2 cellular contexts compared by ENCODE assay signal in the genomic region with DNA sequence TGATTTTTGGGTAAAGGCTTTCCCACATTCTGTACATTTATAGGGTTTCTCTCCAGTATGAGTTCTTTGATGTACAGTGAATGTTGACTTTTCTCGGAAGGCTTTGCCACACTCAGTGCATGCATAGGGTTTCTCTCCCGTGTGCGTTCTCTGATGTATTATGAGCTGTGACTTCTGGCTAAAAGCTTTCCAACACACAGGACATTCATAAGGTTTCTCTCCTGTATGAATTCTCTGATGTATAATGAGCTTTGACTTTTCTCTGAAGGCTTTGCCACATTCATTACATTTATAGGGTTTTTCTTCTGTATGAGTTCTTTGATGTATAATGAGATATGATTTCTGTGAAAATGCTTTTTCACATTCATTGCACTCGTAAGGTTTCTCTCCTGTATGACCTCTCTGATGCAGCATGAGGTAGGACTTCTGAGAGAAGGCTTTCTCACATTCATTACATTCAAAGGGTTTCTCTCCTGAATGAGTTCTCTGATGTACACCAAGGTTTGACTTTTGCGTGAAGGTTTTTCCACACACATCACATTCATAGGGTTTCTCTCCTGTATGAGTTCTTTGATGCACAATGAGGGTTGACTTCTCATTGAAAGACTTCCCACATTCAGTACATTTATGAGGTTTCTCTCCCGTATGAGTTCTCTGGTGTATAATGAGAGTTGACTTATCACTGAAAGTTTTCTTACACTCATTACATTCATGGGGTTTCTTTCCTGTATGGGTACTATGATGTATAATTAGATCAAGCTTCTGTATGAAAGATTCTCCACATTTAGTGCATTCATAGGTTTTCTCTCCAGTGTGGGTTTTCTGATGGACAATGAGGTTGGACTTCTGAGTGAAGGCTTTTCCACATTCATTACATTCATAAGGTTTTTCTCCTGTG.
TF ChIP-seq lines count a peak whose summit lies in the region.

No MANE protein-coding gene starts in this region.

TF ChIP-seq in GM12878, 131 proteins besides CTCF, POLR2A, EP300 and RAD21:
- TF ChIP-seq SUZ12 (IDR thresholded peaks at IDR 0.05; ENCODE audit: unreplicated experiment) (no peak), ZNF274 (IDR thresholded peaks at IDR 0.05; ENCODE audit: insufficient read depth, insufficient read length) (peak; percentile 63), CBX5 (IDR thresholded peaks at IDR 0.05; ENCODE audit: low read depth) (0 out of 2 replicates have a peak, but pooled peaks have one; percentile 38)

TF ChIP-seq in endothelial cell of umbilical vein, 7 proteins besides CTCF, POLR2A, EP300 and RAD21:
- TF ChIP-seq GATA2 (IDR thresholded peaks at IDR 0.05; ENCODE audit: insufficient read depth, insufficient read length, low read depth, low read length) = no peak
- TF ChIP-seq, protein P1, sequence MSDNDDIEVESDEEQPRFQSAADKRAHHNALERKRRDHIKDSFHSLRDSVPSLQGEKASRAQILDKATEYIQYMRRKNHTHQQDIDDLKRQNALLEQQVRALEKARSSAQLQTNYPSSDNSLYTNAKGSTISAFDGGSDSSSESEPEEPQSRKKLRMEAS (IDR thresholded peaks at IDR 0.05; ENCODE audit: insufficient read depth, insufficient read length) = no peak
- TF ChIP-seq EZH2 (IDR thresholded peaks at IDR 0.05; ENCODE audit: borderline replicate concordance, low read depth, low read length, severe bottlenecking) = no peak
- TF ChIP-seq MYC (IDR thresholded peaks at IDR 0.05; ENCODE audit: low read depth, low read length) = no peak
- no peak for TF ChIP-seq POLR2AphosphoS5 (IDR thresholded peaks at IDR 0.05; ENCODE audit: insufficient read depth, low read depth, low read length)
- TF ChIP-seq FOS (IDR thresholded peaks at IDR 0.05; ENCODE audit: borderline replicate concordance, insufficient read depth, low read length) = no peak
- TF ChIP-seq JUN (IDR thresholded peaks at IDR 0.05; ENCODE audit: borderline replicate concordance, insufficient read depth, insufficient read length, low read depth) = no peak
